Comparison of ENCODE assay signal across 15 cellular contexts in the genomic region with DNA sequence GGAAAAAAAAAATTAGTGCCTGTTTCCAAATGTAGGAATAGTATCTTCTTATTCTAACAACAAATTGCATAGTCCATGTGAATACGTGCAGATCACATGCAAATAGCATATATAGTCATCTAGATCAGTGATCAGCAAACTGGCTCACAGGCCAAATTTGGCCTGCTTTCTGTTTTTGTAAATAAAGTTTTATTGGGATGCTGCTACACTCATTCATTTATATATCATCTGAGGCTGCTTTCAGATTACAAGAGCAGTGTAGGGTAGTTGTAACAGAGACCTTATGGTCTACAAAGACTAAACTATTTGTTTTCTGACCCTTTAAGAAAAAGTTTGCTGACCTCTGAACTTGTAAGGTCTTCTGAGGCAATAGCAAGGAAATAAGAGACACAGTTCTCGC.
DNase-seq lines count a peak whose midpoint lies in the region; ATAC-seq and TF ChIP-seq lines count a peak whose summit lies in the region.
"Had no signal": no experiment of that assay in that cellular context is flagged by ENCODE, and none has a peak within 500 bp of the region (broad histone marks: within the 10 kb centered on the region; RNA-seq: fewer than 3 reads in every experiment).

No MANE protein-coding gene starts in this region.

- H3K4me1 Mint-ChIP-seq in activated CD4-positive, alpha-beta T cell treated with anti-CD3 and anti-CD28 coated beads, Interleukin-2, amount 10 ng/mL, durations not matched to agents 24 days and 14 days, result peaks cover 11% of the 10 kb centered on the region
- H3K4me1 Mint-ChIP-seq in activated CD4-positive, alpha-beta T cell treated with anti-CD3 and anti-CD28 coated beads, Interleukin-2, amount 10 ng/mL, durations not matched to agents 7 days and 5 days, result peaks cover 4% of the 10 kb centered on the region
- H3K4me1 Mint-ChIP-seq in mesothelial cell of epicardium, result peaks cover 11% of the 10 kb centered on the region

- CTCF ChIA-PET in activated CD4-positive, alpha-beta T cell treated with anti-CD3 and anti-CD28 coated beads, Interleukin-2, amount 10 ng/mL, durations not matched to agents 7 days and 5 days (lab: Charles Lee), result interaction anchor here (0.8 to 1.7 kb wide), 5 partner anchors 9 to 85 kb away, joined by 4 to 8 read pairs (median 4); no protein-coding TSS in a partner anchor

- POLR2A ChIA-PET in activated CD4-positive, alpha-beta T cell treated with anti-CD3 and anti-CD28 coated beads, Interleukin-2, amount 10 ng/mL, durations not matched to agents 7 days and 5 days (lab: Charles Lee), result no interaction called here

- H3K36me3 ChIP-seq in WERI-Rb-1, result peaks cover 12% of the 10 kb centered on the region
- no peaks in the 10 kb centered on the region for H3K36me3 ChIP-seq in brain microvascular endothelial cell (replicated peaks)
- H3K36me3 ChIP-seq: SJCRH30 had no signal

- peak overlapping the region; percentile 29 for H3K27ac Mint-ChIP-seq in activated CD4-positive, alpha-beta T cell treated with anti-CD3 and anti-CD28 coated beads, Interleukin-2, amount 10 ng/mL, durations not matched to agents 24 days and 14 days
- no peak overlapping the region for H3K27ac Mint-ChIP-seq in activated CD4-positive, alpha-beta T cell treated with anti-CD3 and anti-CD28 coated beads, Interleukin-2, amount 10 ng/mL, durations not matched to agents 7 days and 5 days
- H3K27ac Mint-ChIP-seq in mesothelial cell of epicardium, result peak overlapping the region; percentile 8
- H3K27ac Mint-ChIP-seq: GM23338, H9 had no signal

- ATAC-seq in GM21423 (IDR thresholded peaks at IDR 0.05; ENCODE audit: unreplicated experiment) (no peak), GM19351 (IDR thresholded peaks at IDR 0.05; ENCODE audit: unreplicated experiment) (no peak)

- DNase-seq in activated CD4-positive, alpha-beta T cell treated with anti-CD3 and anti-CD28 coated beads, Interleukin-2, amount 10 ng/mL, durations not matched to agents 24 days and 14 days, result no peak
- DNase-seq in activated CD4-positive, alpha-beta T cell treated with anti-CD3 and anti-CD28 coated beads, Interleukin-2, amount 10 ng/mL, durations not matched to agents 7 days and 5 days, result no peak
- DNase-seq in WERI-Rb-1, result no peak
- DNase-seq in brain microvascular endothelial cell, result no peak
- DNase-seq in mesothelial cell of epicardium (ENCODE audit: low spot score in 2 of 2, unreplicated experiment in 2 of 2), result no peak
- DNase-seq in glomerular visceral epithelial cell (ENCODE audit: extremely low spot score), result no peak
- DNase-seq: KG1 had no signal

- intact Hi-C loops in activated CD4-positive, alpha-beta T cell treated with anti-CD3 and anti-CD28 coated beads, Interleukin-2, amount 10 ng/mL, durations not matched to agents 24 days and 14 days (cut with micrococcal nuclease), result no loop called here

- H3K27ac ChIP-seq in WERI-Rb-1 (peak overlapping the region; percentile 15; the same call in 1 of the 2 replicates), brain microvascular endothelial cell (peak overlapping the region; percentile 4)
- H3K27ac ChIP-seq: PC-9, SJCRH30 had no signal

- H3K4me3 ChIP-seq in WERI-Rb-1 (ENCODE audit: low read depth, low read length) (no peak overlapping the region), brain microvascular endothelial cell (ENCODE audit: low read depth, low read length) (no peak overlapping the region)
- H3K4me3 ChIP-seq: GM23338, MG63, PC-9, SJCRH30 had no signal

- no peaks in the 10 kb centered on the region for H3K9me3 ChIP-seq in WERI-Rb-1 (ENCODE audit: severe bottlenecking)
- H3K9me3 ChIP-seq: MG63, SJCRH30 had no signal

- H3K36me3 Mint-ChIP-seq in activated CD4-positive, alpha-beta T cell treated with anti-CD3 and anti-CD28 coated beads, Interleukin-2, amount 10 ng/mL, durations not matched to agents 24 days and 14 days (ENCODE audit: low read depth), result peaks cover 49% of the 10 kb centered on the region
- H3K36me3 Mint-ChIP-seq in activated CD4-positive, alpha-beta T cell treated with anti-CD3 and anti-CD28 coated beads, Interleukin-2, amount 10 ng/mL, durations not matched to agents 7 days and 5 days (ENCODE audit: low read depth), result peaks cover 40% of the 10 kb centered on the region
- H3K36me3 Mint-ChIP-seq in mesothelial cell of epicardium, result peaks cover 5% of the 10 kb centered on the region

- H3K4me3 Mint-ChIP-seq in activated CD4-positive, alpha-beta T cell treated with anti-CD3 and anti-CD28 coated beads, Interleukin-2, amount 10 ng/mL, durations not matched to agents 24 days and 14 days, result no peak overlapping the region
- H3K4me3 Mint-ChIP-seq in activated CD4-positive, alpha-beta T cell treated with anti-CD3 and anti-CD28 coated beads, Interleukin-2, amount 10 ng/mL, durations not matched to agents 7 days and 5 days, result no peak overlapping the region
- no peak overlapping the region for H3K4me3 Mint-ChIP-seq in mesothelial cell of epicardium
- H3K4me3 Mint-ChIP-seq: CD4-positive, CD25-positive, alpha-beta regulatory T cell; GM23338; H9 had no signal

- H3K27me3 ChIP-seq in WERI-Rb-1 (ENCODE audit: insufficient read depth, low read depth, severe bottlenecking) (no peaks in the 10 kb centered on the region), brain microvascular endothelial cell (replicated peaks) (no peaks in the 10 kb centered on the region)
- H3K27me3 ChIP-seq: MG63, SJCRH30 had no signal

- no peaks in the 10 kb centered on the region for H3K27me3 Mint-ChIP-seq in activated CD4-positive, alpha-beta T cell treated with anti-CD3 and anti-CD28 coated beads, Interleukin-2, amount 10 ng/mL, durations not matched to agents 24 days and 14 days
- no peaks in the 10 kb centered on the region for H3K27me3 Mint-ChIP-seq in activated CD4-positive, alpha-beta T cell treated with anti-CD3 and anti-CD28 coated beads, Interleukin-2, amount 10 ng/mL, durations not matched to agents 7 days and 5 days
- H3K27me3 Mint-ChIP-seq in mesothelial cell of epicardium (ENCODE audit: low read depth), result no peaks in the 10 kb centered on the region
- H3K27me3 Mint-ChIP-seq: CD4-positive, CD25-positive, alpha-beta regulatory T cell had no signal

- in situ Hi-C loops in brain microvascular endothelial cell (cut with HindIII; ENCODE audit: low pct_ligation_motif_present, low sequenced_read_pairs), result no loop called here

- no peaks in the 10 kb centered on the region for H3K9me3 Mint-ChIP-seq in activated CD4-positive, alpha-beta T cell treated with anti-CD3 and anti-CD28 coated beads, Interleukin-2, amount 10 ng/mL, durations not matched to agents 24 days and 14 days
- no peaks in the 10 kb centered on the region for H3K9me3 Mint-ChIP-seq in activated CD4-positive, alpha-beta T cell treated with anti-CD3 and anti-CD28 coated beads, Interleukin-2, amount 10 ng/mL, durations not matched to agents 7 days and 5 days
- H3K9me3 Mint-ChIP-seq in mesothelial cell of epicardium, result peaks cover 3% of the 10 kb centered on the region
- H3K9me3 Mint-ChIP-seq: CD4-positive, CD25-positive, alpha-beta regulatory T cell; GM23338; H9 had no signal

- TF ChIP-seq CTCF in WERI-Rb-1 (IDR thresholded peaks at IDR 0.05; ENCODE audit: low read depth, low read length), result no peak
- no peak for TF ChIP-seq CTCF in brain microvascular endothelial cell (IDR thresholded peaks at IDR 0.05; ENCODE audit: low read depth, low read length, missing control alignments)
- no peak for TF ChIP-seq CTCF in mesothelial cell of epicardium (IDR thresholded peaks at IDR 0.05; ENCODE audit: unreplicated experiment)
